Comparison of ENCODE assay signal across 22 cellular contexts in the genomic region with DNA sequence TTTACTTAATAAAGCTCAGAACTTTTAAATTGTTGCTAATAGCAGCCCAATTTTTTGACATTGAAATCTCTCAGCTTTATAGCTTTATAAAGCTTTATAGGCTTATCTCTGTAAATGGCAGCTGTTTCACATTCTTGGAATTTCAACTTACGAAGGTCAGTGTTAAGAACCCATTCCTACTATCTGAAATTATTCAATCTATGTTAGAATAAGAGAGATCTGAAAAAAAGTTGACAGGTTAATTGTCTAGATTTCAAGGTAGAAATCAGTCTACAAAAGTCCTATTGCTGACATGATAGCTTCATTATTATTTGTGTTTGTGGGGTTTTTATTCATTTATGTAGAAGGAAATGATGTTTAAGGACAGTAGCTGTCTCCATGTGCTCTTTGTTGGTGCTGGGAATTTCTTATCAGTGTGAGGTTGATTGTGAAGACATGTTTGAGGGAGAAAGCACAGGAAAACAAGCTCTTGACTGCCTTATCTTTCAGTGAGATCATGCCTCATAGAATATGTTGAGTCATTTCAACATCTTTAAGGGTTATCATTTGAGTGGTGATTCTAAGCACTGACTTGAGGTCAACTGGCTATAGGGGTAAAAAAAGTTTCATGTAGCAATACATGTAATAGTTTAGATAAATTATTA.
DNase-seq lines count a peak whose midpoint lies in the region; ATAC-seq and TF ChIP-seq lines count a peak whose summit lies in the region.
"Had no signal": no experiment of that assay in that cellular context is flagged by ENCODE, and none has a peak within 500 bp of the region (broad histone marks: within the 10 kb centered on the region; RNA-seq: fewer than 3 reads in every experiment).

No MANE protein-coding gene starts in this region.

- no peaks in the 10 kb centered on the region for H3K27me3 Mint-ChIP-seq in HFFc6 (ENCODE audit: insufficient read depth)
- H3K27me3 Mint-ChIP-seq: CD4-positive, alpha-beta T cell; naive thymus-derived CD8-positive, alpha-beta T cell had no signal

- no peaks in the 10 kb centered on the region for H3K36me3 Mint-ChIP-seq in HFFc6 (ENCODE audit: low read depth)
- H3K36me3 Mint-ChIP-seq: naive thymus-derived CD8-positive, alpha-beta T cell had no signal

- no peak; the same call in 1 of the 3 replicates for ATAC-seq in SK-N-SH treated with all-trans-retinoic acid at 6 μM for 48 hours
- no peak for ATAC-seq in HG02678 (IDR thresholded peaks at IDR 0.05; ENCODE audit: unreplicated experiment)
- no peak for ATAC-seq in HG02763 (IDR thresholded peaks at IDR 0.05; ENCODE audit: unreplicated experiment)
- ATAC-seq: activated CD4-positive, CD25-positive, alpha-beta regulatory T cell treated with anti-CD3 and anti-CD28 coated beads, Interleukin-2, amount 50 U/mL, for 24 hours; activated T-cell treated with anti-CD3 and anti-CD28 coated beads, Interleukin-2, amount 50 U/mL, for 4 hours; foreskin keratinocyte; naive thymus-derived CD8-positive, alpha-beta T cell had no signal

- peaks cover 33% of the 10 kb centered on the region for H3K4me1 Mint-ChIP-seq in HFFc6 (ENCODE audit: low read depth)
- H3K4me1 Mint-ChIP-seq: naive thymus-derived CD8-positive, alpha-beta T cell had no signal

- DNase-seq in HFFc6 (peak; percentile 36), fibroblast of the aortic adventitia (ENCODE audit: low read depth) (peak; percentile 80), retinal pigment epithelial cell (ENCODE audit: low read depth) (peak; percentile 64), ACHN (no peak)
- DNase-seq: activated naive CD4-positive, alpha-beta T cell treated with Interleukin-2 at 50 U/mL for 16 hours; activated T-cell treated with anti-CD3 and anti-CD28 coated beads, Interleukin-2, amount 50 U/mL, for 4 hours; amygdala; CD4-positive, alpha-beta T cell; foreskin keratinocyte; GM23248; naive thymus-derived CD8-positive, alpha-beta T cell; NCI-H1105 treated with DMSO at 0.1 percent for 48 hours; NCI-H2107; NCI-H510A treated with DMSO at 0.1 percent for 48 hours; NK-92 treated with Interleukin-12 subunit alpha and Interleukin-12 subunit beta, amount 100 ng/mL, for 24 hours; sigmoid colon; stimulated activated naive CD4-positive, alpha-beta T cell had no signal

- H3K4me3 Mint-ChIP-seq in HFFc6 = no peak overlapping the region
- H3K4me3 Mint-ChIP-seq: activated T-cell treated with anti-CD3 and anti-CD28 coated beads, Interleukin-2, amount 50 U/mL, for 4 hours; CD4-positive, alpha-beta T cell; naive thymus-derived CD8-positive, alpha-beta T cell had no signal

- in situ Hi-C loops in ACHN (cut with HindIII; ENCODE audit: low pct_ligation_motif_present, low pct_unique_long_range_greater_than_20kb, low sequenced_read_pairs) = no loop called here

- no peak for TF ChIP-seq CTCF in HFFc6 (IDR thresholded peaks at IDR 0.05)
- no peak for TF ChIP-seq CTCF in fibroblast of the aortic adventitia (IDR thresholded peaks at IDR 0.05; ENCODE audit: insufficient read depth, low read length)
- no peak for TF ChIP-seq CTCF in retinal pigment epithelial cell (conservative IDR thresholded peaks at IDR 0.05; ENCODE audit: low read depth, low read length)

- no peaks in the 10 kb centered on the region for H3K9me3 Mint-ChIP-seq in HFFc6
- H3K9me3 Mint-ChIP-seq: CD4-positive, alpha-beta T cell had no signal

- H3K27ac Mint-ChIP-seq in HFFc6 = peak overlapping the region; percentile 40
- H3K27ac Mint-ChIP-seq: CD4-positive, alpha-beta T cell; naive thymus-derived CD8-positive, alpha-beta T cell had no signal

- H3K4me3 ChIP-seq in fibroblast of the aortic adventitia (ENCODE audit: low read depth, low read length) (no peak overlapping the region), retinal pigment epithelial cell (ENCODE audit: low read length) (no peak overlapping the region)
- H3K4me3 ChIP-seq: GM23248, lung, sigmoid colon had no signal

TF ChIP-seq in SK-N-SH treated with all-trans-retinoic acid at 6 μM for 48 hours, 23 proteins besides CTCF, POLR2A, EP300 and RAD21:
- TF ChIP-seq, protein P1, sequence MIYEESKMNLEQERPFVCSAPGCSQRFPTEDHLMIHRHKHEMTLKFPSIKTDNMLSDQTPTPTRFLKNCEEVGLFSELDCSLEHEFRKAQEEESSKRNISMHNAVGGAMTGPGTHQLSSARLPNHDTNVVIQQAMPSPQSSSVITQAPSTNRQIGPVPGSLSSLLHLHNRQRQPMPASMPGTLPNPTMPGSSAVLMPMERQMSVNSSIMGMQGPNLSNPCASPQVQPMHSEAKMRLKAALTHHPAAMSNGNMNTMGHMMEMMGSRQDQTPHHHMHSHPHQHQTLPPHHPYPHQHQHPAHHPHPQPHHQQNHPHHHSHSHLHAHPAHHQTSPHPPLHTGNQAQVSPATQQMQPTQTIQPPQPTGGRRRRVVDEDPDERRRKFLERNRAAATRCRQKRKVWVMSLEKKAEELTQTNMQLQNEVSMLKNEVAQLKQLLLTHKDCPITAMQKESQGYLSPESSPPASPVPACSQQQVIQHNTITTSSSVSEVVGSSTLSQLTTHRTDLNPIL (CRISPR knock-in tag; IDR thresholded peaks at IDR 0.05; ENCODE audit: low read depth) = peak; percentile 81
- TF ChIP-seq, protein P2, sequence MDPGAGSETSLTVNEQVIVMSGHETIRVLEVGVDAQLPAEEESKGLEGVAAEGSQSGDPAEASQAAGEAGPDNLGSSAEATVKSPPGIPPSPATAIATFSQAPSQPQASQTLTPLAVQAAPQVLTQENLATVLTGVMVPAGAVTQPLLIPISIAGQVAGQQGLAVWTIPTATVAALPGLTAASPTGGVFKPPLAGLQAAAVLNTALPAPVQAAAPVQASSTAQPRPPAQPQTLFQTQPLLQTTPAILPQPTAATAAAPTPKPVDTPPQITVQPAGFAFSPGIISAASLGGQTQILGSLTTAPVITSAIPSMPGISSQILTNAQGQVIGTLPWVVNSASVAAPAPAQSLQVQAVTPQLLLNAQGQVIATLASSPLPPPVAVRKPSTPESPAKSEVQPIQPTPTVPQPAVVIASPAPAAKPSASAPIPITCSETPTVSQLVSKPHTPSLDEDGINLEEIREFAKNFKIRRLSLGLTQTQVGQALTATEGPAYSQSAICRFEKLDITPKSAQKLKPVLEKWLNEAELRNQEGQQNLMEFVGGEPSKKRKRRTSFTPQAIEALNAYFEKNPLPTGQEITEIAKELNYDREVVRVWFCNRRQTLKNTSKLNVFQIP (CRISPR knock-in tag; IDR thresholded peaks at IDR 0.05; ENCODE audit: borderline replicate concordance, low read depth) = no peak
- no peak for TF ChIP-seq SNAI2 (CRISPR knock-in tag; IDR thresholded peaks at IDR 0.05)
- TF ChIP-seq ZFP3 (CRISPR knock-in tag; IDR thresholded peaks at IDR 0.05) = 0 out of 2 replicates have a peak, but pooled peaks have one; percentile 34
- TF ChIP-seq ISL1 (CRISPR knock-in tag; IDR thresholded peaks at IDR 0.05) = peak; percentile 87
